In the genomic region with DNA sequence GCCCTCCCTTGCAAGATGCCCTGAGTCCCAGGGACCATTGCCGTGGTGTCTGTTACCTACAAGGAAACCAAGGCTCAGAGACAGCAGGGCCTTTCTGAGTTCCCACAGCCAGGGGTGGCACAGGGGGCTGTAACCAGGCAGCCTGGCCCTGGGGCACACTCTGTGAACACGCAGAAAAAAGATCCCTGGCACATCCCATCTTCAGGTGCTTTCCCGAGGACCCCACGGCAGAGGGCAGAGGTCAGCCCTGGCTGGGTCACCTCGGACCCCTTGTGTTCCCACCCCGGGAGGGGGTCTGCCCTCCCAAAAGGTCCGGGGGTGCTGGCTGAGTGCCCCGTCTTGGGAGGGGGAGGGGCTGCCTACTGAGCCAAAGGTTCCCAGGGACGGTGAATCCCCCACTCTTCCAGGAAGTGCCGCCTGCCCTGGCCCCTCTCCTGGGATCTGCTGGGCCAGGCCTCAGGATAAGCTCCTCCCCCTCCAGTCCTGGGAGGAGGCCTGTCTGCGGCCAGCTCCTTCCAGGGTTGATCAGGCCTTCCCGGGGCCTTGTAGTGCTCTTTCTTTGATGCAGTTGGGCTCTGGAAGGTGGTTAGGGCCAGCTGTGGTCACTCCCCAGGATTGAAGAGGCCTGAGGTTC, we compare ENCODE assay signal across 9 cellular contexts. TPM values are rescaled to one million over a fixed set of nuclear protein-coding genes. Genes with fewer than 3 reads are reported as not detected.
DNase-seq lines count a peak whose midpoint lies in the region; ATAC-seq, FAIRE-seq and TF ChIP-seq lines count a peak whose summit lies in the region.
"Had no signal": no experiment of that assay in that cellular context is flagged by ENCODE, and none has a peak within 500 bp of the region (broad histone marks: within the 10 kb centered on the region; RNA-seq: fewer than 3 reads in every experiment).

No MANE protein-coding gene starts in this region.

- H3K9me3 ChIP-seq in A549: no peaks in the 10 kb centered on the region
- H3K9me3 ChIP-seq in NT2/D1 (ENCODE audit: insufficient read depth, low read length): no peaks in the 10 kb centered on the region

- no peak for TF ChIP-seq POLR2A in A549 (IDR thresholded peaks at IDR 0.05; ENCODE audit: low read length)

- CTCF ChIA-PET in A549 (lab: Yijun Ruan, JAX): interaction anchor here (0.6 to 22.8 kb wide), 9 partner anchors 11 to 79 kb away, joined by 3 to 423 read pairs (median 6); a partner anchor contains a TSS

- no peak for TF ChIP-seq EP300 in A549 (IDR thresholded peaks at IDR 0.05)

- peak overlapping the region; percentile 93 for H3K4me2 ChIP-seq in A549

- H3K4me1 Mint-ChIP-seq in nephron: peaks cover 24% of the 10 kb centered on the region
- H3K4me1 Mint-ChIP-seq in CD14-positive monocyte: peaks cover 13% of the 10 kb centered on the region
- peaks cover 8% of the 10 kb centered on the region for H3K4me1 Mint-ChIP-seq in activated T-cell treated with anti-CD3 and anti-CD28 coated beads, Interleukin-2, amount 50 U/mL, for 72 hours (ENCODE audit: low read depth)

- H3K27me3 Mint-ChIP-seq in nephron (ENCODE audit: low read depth) (no peaks in the 10 kb centered on the region), CD14-positive monocyte (ENCODE audit: low read depth in 3 of 3) (peaks cover 8 to 43% (median 22%) of the 10 kb centered on the region in 3 donors)
- H3K27me3 Mint-ChIP-seq in activated T-cell treated with anti-CD3 and anti-CD28 coated beads, Interleukin-2, amount 50 U/mL, for 72 hours (ENCODE audit: low read depth): no peaks in the 10 kb centered on the region
- H3K27me3 Mint-ChIP-seq: CD4-positive, CD25-positive, alpha-beta regulatory T cell had no signal

- peak; percentile 55 to 77 for ATAC-seq in A549
- ATAC-seq in GM18907 (IDR thresholded peaks at IDR 0.05; ENCODE audit: unreplicated experiment): no peak
- no peak for ATAC-seq in activated T-cell treated with anti-CD3 and anti-CD28 coated beads, Interleukin-2, amount 50 U/mL, for 72 hours (replicated peaks in 1 of 2)

- H3K4me3 Mint-ChIP-seq in nephron (peak overlapping the region; percentile 58 to 69 (median 63)), CD14-positive monocyte (no peak overlapping the region)
- H3K4me3 Mint-ChIP-seq in activated T-cell treated with anti-CD3 and anti-CD28 coated beads, Interleukin-2, amount 50 U/mL, for 72 hours: no peak overlapping the region
- H3K4me3 Mint-ChIP-seq: CD4-positive, CD25-positive, alpha-beta regulatory T cell had no signal

- TF ChIP-seq CTCF in A549 (IDR thresholded peaks at IDR 0.05) (no peak), nephron (IDR thresholded peaks at IDR 0.05; ENCODE audit: unreplicated experiment in 3 of 3) (no peak), CD14-positive monocyte (IDR thresholded peaks at IDR 0.05) (no peak)

- 9% methylated on average over 6 of the region's 12 CpGs for whole genome bisulfite sequencing in A549 (ENCODE audit: missing lambda C conversion rate)

- POLR2A ChIA-PET in A549 (lab: Yijun Ruan, JAX): interaction anchor here (0.7 to 2.5 kb wide), 4 partner anchors 9 to 53 kb away, joined by 4 to 11 read pairs (median 8); a partner anchor contains a TSS

- H3K9me3 Mint-ChIP-seq in nephron (no peaks in the 10 kb centered on the region), CD14-positive monocyte (no peaks in the 10 kb centered on the region)
- no peaks in the 10 kb centered on the region for H3K9me3 Mint-ChIP-seq in activated T-cell treated with anti-CD3 and anti-CD28 coated beads, Interleukin-2, amount 50 U/mL, for 72 hours
- H3K9me3 Mint-ChIP-seq: CD4-positive, CD25-positive, alpha-beta regulatory T cell had no signal

- H3K4me1 ChIP-seq in A549 (peaks cover 90% of the 10 kb centered on the region), NT2/D1 (ENCODE audit: insufficient read depth, insufficient read length) (peaks cover 30% of the 10 kb centered on the region)

- H3K36me3 Mint-ChIP-seq in nephron (ENCODE audit: low read depth) (no peaks in the 10 kb centered on the region), CD14-positive monocyte (no peaks in the 10 kb centered on the region)
- H3K36me3 Mint-ChIP-seq in activated T-cell treated with anti-CD3 and anti-CD28 coated beads, Interleukin-2, amount 50 U/mL, for 72 hours (ENCODE audit: insufficient read depth in 2 of 2): no peaks in the 10 kb centered on the region
- H3K36me3 Mint-ChIP-seq: CD4-positive, CD25-positive, alpha-beta regulatory T cell had no signal

- H3K4me3 ChIP-seq in A549: peak overlapping the region; percentile 21; the same call in 1 of the 3 replicates
- H3K4me3 ChIP-seq in NT2/D1 (ENCODE audit: insufficient read length, low read depth): no peak overlapping the region

- H3K27ac ChIP-seq in A549: peak overlapping the region; percentile 78 to 96

- H3K27me3 ChIP-seq in NT2/D1 (ENCODE audit: insufficient read depth, insufficient read length): no peaks in the 10 kb centered on the region

- DNase-seq in A549 (ENCODE audit: low read depth in 1 of 2, low spot score in 1 of 2) (peak; percentile 64 to 79), NT2/D1 (ENCODE audit: low read depth, low spot score) (no peak), fibroblast of peridontal ligament (ENCODE audit: extremely low read depth) (peak; percentile 57), NCI-H128 (lab: John Stamatoyannopoulos, UW; ENCODE audit: unreplicated experiment) (no peak), CD14-positive monocyte (ENCODE audit: low spot score) (no peak)
- no peak for DNase-seq in activated T-cell treated with anti-CD3 and anti-CD28 coated beads, Interleukin-2, amount 50 U/mL, for 72 hours
- DNase-seq: CD4-positive, CD25-positive, alpha-beta regulatory T cell had no signal

- no peak for FAIRE-seq in A549 (lab: Jason Lieb, UNC)

- peak overlapping the region; percentile 93 to 99 (median 96) for H3K27ac Mint-ChIP-seq in nephron
- H3K27ac Mint-ChIP-seq in CD14-positive monocyte: no peak overlapping the region
- H3K27ac Mint-ChIP-seq in activated T-cell treated with anti-CD3 and anti-CD28 coated beads, Interleukin-2, amount 50 U/mL, for 72 hours: no peak overlapping the region
- H3K27ac Mint-ChIP-seq: CD4-positive, CD25-positive, alpha-beta regulatory T cell had no signal

- no peaks in the 10 kb centered on the region for H3K36me3 ChIP-seq in NT2/D1 (ENCODE audit: insufficient read depth, insufficient read length, low read length)

- no peak for TF ChIP-seq RAD21 in A549 (conservative IDR thresholded peaks at IDR 0.05 in 1 of 2, IDR thresholded peaks at IDR 0.05 in 1 of 2)

- H3K9ac ChIP-seq in NT2/D1 (ENCODE audit: insufficient read length, low read depth): peak overlapping the region; percentile 53

- intact Hi-C loops in CD14-positive monocyte (cut with micrococcal nuclease): no loop called here

TF ChIP-seq in A549, 52 proteins besides CTCF, POLR2A, EP300 and RAD21 (continues in another document):
- TF ChIP-seq KDM5A (IDR thresholded peaks at IDR 0.05) (no peak), EHMT2 (IDR thresholded peaks at IDR 0.05; ENCODE audit: low read depth) (no peak), PHF8 (IDR thresholded peaks at IDR 0.05; ENCODE audit: borderline replicate concordance, low read depth) (no peak)
- TF ChIP-seq, protein P1, sequence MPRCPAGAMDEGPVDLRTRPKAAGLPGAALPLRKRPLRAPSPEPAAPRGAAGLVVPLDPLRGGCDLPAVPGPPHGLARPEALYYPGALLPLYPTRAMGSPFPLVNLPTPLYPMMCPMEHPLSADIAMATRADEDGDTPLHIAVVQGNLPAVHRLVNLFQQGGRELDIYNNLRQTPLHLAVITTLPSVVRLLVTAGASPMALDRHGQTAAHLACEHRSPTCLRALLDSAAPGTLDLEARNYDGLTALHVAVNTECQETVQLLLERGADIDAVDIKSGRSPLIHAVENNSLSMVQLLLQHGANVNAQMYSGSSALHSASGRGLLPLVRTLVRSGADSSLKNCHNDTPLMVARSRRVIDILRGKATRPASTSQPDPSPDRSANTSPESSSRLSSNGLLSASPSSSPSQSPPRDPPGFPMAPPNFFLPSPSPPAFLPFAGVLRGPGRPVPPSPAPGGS (IDR thresholded peaks at IDR 0.05): no peak
- TF ChIP-seq, protein P2, sequence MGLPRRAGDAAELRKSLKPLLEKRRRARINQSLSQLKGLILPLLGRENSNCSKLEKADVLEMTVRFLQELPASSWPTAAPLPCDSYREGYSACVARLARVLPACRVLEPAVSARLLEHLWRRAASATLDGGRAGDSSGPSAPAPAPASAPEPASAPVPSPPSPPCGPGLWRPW (IDR thresholded peaks at IDR 0.05): no peak

RNA-seq across cellular contexts. Expression of a gene that starts 8.1 kb away (rescaled TPM):
- 5.5 and 6.8 TPM in 2 replicates for polyA plus RNA-seq in A549 (2011; rRNA removed)
- 20.8 and 29.4 TPM in 2 replicates for polyA plus RNA-seq in A549 (2012; cell fraction: cytosol; rRNA removed)
- 37.1 and 54.5 TPM in 2 replicates for polyA plus RNA-seq in A549 (2012; cell fraction: nucleus; rRNA removed)
- 15.8 to 19.5 TPM (median 16.3 TPM) in 3 replicates for polyA plus RNA-seq in A549 (2017; fragmentation: RNase III; extraction: RNeasy Plus Mini Kit Qiagen cat#74134 plus additional on column Dnase treatment)
- polyA minus RNA-seq in A549 (2011; rRNA and poly(A)+ RNA removed): 3.3 and 6.4 TPM in 2 replicates
- not detected for polyA plus RNA-seq in CD14-positive monocyte
- 1 to 10 TPM; 1.3 to 1.7 TPM for total RNA-seq in activated T-cell treated with anti-CD3 and anti-CD28 coated beads, Interleukin-2, amount 50 U/mL, for 72 hours
- total RNA-seq: CD4-positive, CD25-positive, alpha-beta regulatory T cell had no signal

RNA-seq across cellular contexts. Expression of a gene that starts 27.2 kb away (rescaled TPM):
- 42.5 and 55.1 TPM in 2 replicates for polyA plus RNA-seq in A549 (2011; rRNA removed)
- 169 and 194 TPM in 2 replicates for polyA plus RNA-seq in A549 (2012; cell fraction: cytosol; rRNA removed)
- polyA plus RNA-seq in A549 (2012; cell fraction: nucleus; rRNA removed): 144 and 160 TPM in 2 replicates
- 58.7 to 64.3 TPM (median 59.1 TPM) in 3 replicates for polyA plus RNA-seq in A549 (2017; fragmentation: RNase III; extraction: RNeasy Plus Mini Kit Qiagen cat#74134 plus additional on column Dnase treatment)
- 9.2 and 9.3 TPM in 2 replicates for polyA minus RNA-seq in A549 (2011; rRNA and poly(A)+ RNA removed)
- 10 to 100 TPM; 34.3 to 37.6 TPM for polyA plus RNA-seq in CD14-positive monocyte
- total RNA-seq in activated T-cell treated with anti-CD3 and anti-CD28 coated beads, Interleukin-2, amount 50 U/mL, for 72 hours: 10 to 100 TPM; 46.6 to 48.2 TPM

RNA-seq across cellular contexts. Expression of a gene that starts 47.7 kb away (rescaled TPM):
- polyA plus RNA-seq in A549 (2011; rRNA removed): 2.0 and 2.3 TPM in 2 replicates
- polyA plus RNA-seq in A549 (2012; cell fraction: cytosol; rRNA removed): 6.1 and 9.5 TPM in 2 replicates
- polyA plus RNA-seq in A549 (2012; cell fraction: nucleus; rRNA removed): 14.0 and 32.6 TPM in 2 replicates
- 4.0 to 4.7 TPM (median 4.2 TPM) in 3 replicates for polyA plus RNA-seq in A549 (2017; fragmentation: RNase III; extraction: RNeasy Plus Mini Kit Qiagen cat#74134 plus additional on column Dnase treatment)
- polyA minus RNA-seq in A549 (2011; rRNA and poly(A)+ RNA removed): 1.3 and 1.8 TPM in 2 replicates
- polyA plus RNA-seq in CD14-positive monocyte: not detected
- not detected for total RNA-seq in activated T-cell treated with anti-CD3 and anti-CD28 coated beads, Interleukin-2, amount 50 U/mL, for 72 hours

RNA-seq across cellular contexts. Expression of a gene that starts 51.1 kb away (rescaled TPM):
- polyA plus RNA-seq in A549 (2011; rRNA removed): 7.0 and 7.2 TPM in 2 replicates
- 19.1 and 22.2 TPM in 2 replicates for polyA plus RNA-seq in A549 (2012; cell fraction: cytosol; rRNA removed)
- polyA plus RNA-seq in A549 (2012; cell fraction: nucleus; rRNA removed): 25.1 and 33.1 TPM in 2 replicates
- 13.6 to 15.7 TPM (median 14.7 TPM) in 3 replicates for polyA plus RNA-seq in A549 (2017; fragmentation: RNase III; extraction: RNeasy Plus Mini Kit Qiagen cat#74134 plus additional on column Dnase treatment)
- polyA minus RNA-seq in A549 (2011; rRNA and poly(A)+ RNA removed): 30.3 and 41.0 TPM in 2 replicates
- polyA plus RNA-seq in CD14-positive monocyte: under 1 TPM; 0.16 to 0.71 TPM
- 10 to 100 TPM; 17.8 to 27.2 TPM for total RNA-seq in activated T-cell treated with anti-CD3 and anti-CD28 coated beads, Interleukin-2, amount 50 U/mL, for 72 hours

Comparison
In these comparisons a context has a peak if more than half of its experiments do, and no peak if none do; other contexts are left out.
1. ATAC-seq: peak in A549 (2 of 2); none in GM18907 (single experiment) and activated T-cell treated with anti-CD3 and anti-CD28 coated beads, Interleukin-2, amount 50 U/mL, for 72 hours (0 of 2).
2. DNase-seq: peak in A549 (2 of 2) and fibroblast of peridontal ligament (single experiment); none in NT2/D1 (single experiment), NCI-H128 (single experiment), CD14-positive monocyte (single experiment) and activated T-cell treated with anti-CD3 and anti-CD28 coated beads, Interleukin-2, amount 50 U/mL, for 72 hours (0 of 2).
3. H3K27ac Mint-ChIP-seq: peak in nephron (3 of 3); none in CD14-positive monocyte (0 of 7) and activated T-cell treated with anti-CD3 and anti-CD28 coated beads, Interleukin-2, amount 50 U/mL, for 72 hours (single experiment).
4. H3K4me3 Mint-ChIP-seq: peak in nephron (3 of 3); none in CD14-positive monocyte (0 of 2) and activated T-cell treated with anti-CD3 and anti-CD28 coated beads, Interleukin-2, amount 50 U/mL, for 72 hours (0 of 2).
5. RNA of a gene that starts 8.1 kb away (polyA plus RNA-seq): 5.5 to 54.5 TPM in A549; not detected in CD14-positive monocyte; every median in the first group is over 4 times any median in the second.